Comparison of ENCODE assay signal across 9 cellular contexts in genomic region chr2:47058061-47058931, GRCh38.
A peak's percentile ranks its signal among the peaks of the same experiment; 100 is the strongest.
DNase-seq lines count a peak whose midpoint lies in the region; ATAC-seq, FAIRE-seq and TF ChIP-seq lines count a peak whose summit lies in the region.
"Had no signal": no experiment of that assay in that cellular context is flagged by ENCODE, and none has a peak within 500 bp of the region (broad histone marks: within the 10 kb centered on the region; RNA-seq: fewer than 3 reads in every experiment).

No MANE protein-coding gene starts in this region.

- intact Hi-C loops in esophagus squamous epithelium (cut with DNase I) (no loop called here), pancreas (cut with DNase I) (no loop called here)

- TF ChIP-seq POLR2A in esophagus squamous epithelium (IDR thresholded peaks at IDR 0.05) = no peak

- H3K27me3 ChIP-seq in esophagus squamous epithelium = no peaks in the 10 kb centered on the region
- no peaks in the 10 kb centered on the region for H3K27me3 ChIP-seq in pancreas
- no peaks in the 10 kb centered on the region for H3K27me3 ChIP-seq in HAP-1 (ENCODE audit: low read depth)

- no peak for FAIRE-seq in pancreas (lab: Jason Lieb, UNC)
- FAIRE-seq: endometrium had no signal

- H3K4me3 ChIP-seq in esophagus squamous epithelium (no peak overlapping the region), pancreas (no peak overlapping the region), HAP-1 (no peak overlapping the region)

- DNase-seq in GM04503 (ENCODE audit: low read depth) (peak; percentile 77), NCI-H82 treated with DMSO at 0.1 percent for 48 hours (lab: John Stamatoyannopoulos, UW; ENCODE audit: unreplicated experiment) (peak; percentile 83), esophagus squamous epithelium (lab: John Stamatoyannopoulos, UW) (no peak), pancreas (peak in 1 of 6 donors; percentile 41), HAP-1 (ENCODE audit: low spot score in 2 of 2) (no peak), foreskin melanocyte (no peak), activated gamma-delta T cell treated with Interleukin-2 at 50 U/mL for 16 hours (no peak), inferior parietal cortex (ENCODE audit: extremely low spot score) (no peak)

- peak; percentile 39 to 72 (median 60) for ATAC-seq in pancreas

- H3K4me1 ChIP-seq in esophagus squamous epithelium = peaks cover 24 to 75% (median 41%) of the 10 kb centered on the region in 3 donors
- H3K4me1 ChIP-seq in pancreas = peaks cover 0 to 4% (median 0%) of the 10 kb centered on the region in 3 donors
- no peaks in the 10 kb centered on the region for H3K4me1 ChIP-seq in HAP-1

- WGBS in esophagus squamous epithelium, 2 donors = 39 to 81% methylated on average over 4 to 10 of the region's 11 CpGs
- 84 to 89% methylated on average over 11 of the region's 11 CpGs for WGBS in pancreas, 2 donors

- TF ChIP-seq CTCF in esophagus squamous epithelium (IDR thresholded peaks at IDR 0.05) = no peak
- TF ChIP-seq CTCF in pancreas (IDR thresholded peaks at IDR 0.05) = no peak

- in situ Hi-C loops in HAP-1 (cut with MboI; ENCODE audit: low sequenced_read_pairs) = no loop called here

- H3K36me3 ChIP-seq in esophagus squamous epithelium (peaks cover 0 to 70% (median 0%) of the 10 kb centered on the region in 3 donors), pancreas (peaks cover 0 to 18% (median 0%) of the 10 kb centered on the region in 3 donors), HAP-1 (replicated peaks) (no peaks in the 10 kb centered on the region)

- H3K9me3 ChIP-seq in esophagus squamous epithelium (no peaks in the 10 kb centered on the region), pancreas (no peaks in the 10 kb centered on the region), HAP-1 (no peaks in the 10 kb centered on the region)

- H3K27ac ChIP-seq in esophagus squamous epithelium = peak overlapping the region; percentile 76 to 93 (median 83)
- peak overlapping the region in 2 of 4 donors; percentile 26 to 55 for H3K27ac ChIP-seq in pancreas

Comparison
In these comparisons a context has a peak if more than half of its experiments do, and no peak if none do; other contexts are left out.
1. DNase-seq: peak in GM04503 (single experiment) and NCI-H82 treated with DMSO at 0.1 percent for 48 hours (single experiment); none in esophagus squamous epithelium (single experiment), HAP-1 (0 of 2), foreskin melanocyte (single experiment), activated gamma-delta T cell treated with Interleukin-2 at 50 U/mL for 16 hours (single experiment) and inferior parietal cortex (single experiment).